In the genomic region with DNA sequence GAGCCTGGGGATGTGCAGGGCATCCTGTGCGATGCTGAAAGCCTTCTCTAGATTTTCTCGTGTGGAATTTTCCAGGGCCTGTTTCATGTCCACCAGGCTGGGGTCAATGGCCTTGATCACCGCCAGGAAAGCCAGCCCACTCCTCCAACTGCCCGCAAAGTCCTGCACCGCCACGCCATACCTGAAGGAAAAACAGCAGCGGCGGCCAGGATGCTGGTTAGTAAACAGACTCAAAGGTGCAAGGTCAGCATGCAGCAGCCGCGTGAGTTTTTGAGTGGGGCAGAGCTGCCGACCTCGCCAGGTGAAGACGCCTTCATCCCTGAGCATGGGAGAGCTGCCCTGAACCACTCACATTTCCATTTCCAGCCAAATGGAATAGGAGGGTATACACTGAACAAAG, we compare ENCODE assay signal across 19 cellular contexts. TPM values are rescaled to one million over a fixed set of nuclear protein-coding genes. Genes with fewer than 3 reads are reported as not detected.
DNase-seq lines count a peak whose midpoint lies in the region; ATAC-seq, FAIRE-seq and TF ChIP-seq lines count a peak whose summit lies in the region.
"Had no signal": no experiment of that assay in that cellular context is flagged by ENCODE, and none has a peak within 500 bp of the region (broad histone marks: within the 10 kb centered on the region; RNA-seq: fewer than 3 reads in every experiment).

No MANE protein-coding gene starts in this region.

- no peak for TF ChIP-seq POLR2A in GM12878 (IDR thresholded peaks at IDR 0.05; ENCODE audit: low read depth, low read length)

- TF ChIP-seq CTCF in GM12878 (IDR thresholded peaks at IDR 0.05 in 2 of 3, conservative IDR thresholded peaks at IDR 0.05 in 1 of 3; ENCODE audit: control insufficient read depth in 2 of 3, extremely low read depth in 1 of 3, insufficient read depth in 1 of 3, low read depth in 3 of 3, low read length in 3 of 3) (no peak), liver (IDR thresholded peaks at IDR 0.05; ENCODE audit: low read depth, low read length, missing input control) (peak; percentile 4), mesothelial cell of epicardium (IDR thresholded peaks at IDR 0.05; ENCODE audit: unreplicated experiment) (no peak)

- no peak overlapping the region for H4K12ac ChIP-seq in trophoblast cell (ENCODE audit: low read depth, low read length)

- H4K20me1 ChIP-seq in BLaER1 (no peaks in the 10 kb centered on the region), GM12878 (ENCODE audit: control insufficient read depth, insufficient read depth) (no peaks in the 10 kb centered on the region), Karpas-422 (ENCODE audit: insufficient read depth, low read depth, low read length) (no peaks in the 10 kb centered on the region)

- TF ChIP-seq RAD21 in GM12878 (IDR thresholded peaks at IDR 0.05; ENCODE audit: insufficient read depth, low read depth, low read length) (no peak), liver (IDR thresholded peaks at IDR 0.05) (peak in 1 of 2 donors; percentile 69)

- WGBS in GM12878 (ENCODE audit: insufficient coverage, insufficient replicate concordance, low lambda C conversion rate, missing lambda C conversion rate), result 95% methylated on average over 13 of the region's 13 CpGs
- WGBS in liver, result 31% methylated on average over 13 of the region's 13 CpGs
- WGBS in trophoblast cell (ENCODE audit: extremely low coverage, insufficient coverage, insufficient read length), result no CpG with 5 or more reads among the region's 13 CpGs

- H3K79me2 ChIP-seq in GM12878 (ENCODE audit: control insufficient read depth, insufficient read depth, low read length) (no peaks in the 10 kb centered on the region), trophoblast cell (ENCODE audit: control insufficient read depth, insufficient read depth, low read length, poor library complexity) (peaks cover 4% of the 10 kb centered on the region), Karpas-422 (ENCODE audit: low read length) (no peaks in the 10 kb centered on the region)

- DNase-seq in GM12878 (ENCODE audit: low read depth, low spot score), result no peak
- DNase-seq in trophoblast cell, result no peak
- DNase-seq in RKO (ENCODE audit: low spot score), result no peak
- DNase-seq in mesothelial cell of epicardium (ENCODE audit: low spot score in 2 of 2, unreplicated experiment in 2 of 2), result no peak
- DNase-seq in islet precursor cell, result no peak
- no peak for DNase-seq in Karpas-422
- DNase-seq: ACHN; BE2C; Caco-2; CD4-positive, alpha-beta T cell; DMS153; DMS79; GF-D8; H9 had no signal

- H3K4me3 ChIP-seq in BLaER1 (no peak overlapping the region), GM12878 (no peak overlapping the region), liver (ENCODE audit: low read depth in 1 of 3, low read length in 3 of 3) (no peak overlapping the region), trophoblast cell (ENCODE audit: low read depth, low read length) (no peak overlapping the region), Karpas-422 (ENCODE audit: low read length) (no peak overlapping the region)

- H2BK12ac ChIP-seq in trophoblast cell (ENCODE audit: low read length), result no peak overlapping the region

- H3K27me3 Mint-ChIP-seq in mesothelial cell of epicardium (ENCODE audit: low read depth), result no peaks in the 10 kb centered on the region
- H3K27me3 Mint-ChIP-seq: CD4-positive, alpha-beta T cell had no signal

- RAD21 ChIA-PET in GM12878 (lab: Charles Lee; ENCODE audit: unreplicated experiment), result interaction anchor here (0.7 to 2.2 kb wide), 4 partner anchors 27 to 199 kb away, joined by 3 to 12 read pairs (median 9); no protein-coding TSS in a partner anchor

- H3K27ac Mint-ChIP-seq in mesothelial cell of epicardium, result no peak overlapping the region
- H3K27ac Mint-ChIP-seq: CD4-positive, alpha-beta T cell; H9 had no signal

- H2BK120ac ChIP-seq in trophoblast cell (ENCODE audit: insufficient read depth, low read length, poor library complexity), result peak overlapping the region; percentile 48

- no peak overlapping the region for H3K27ac ChIP-seq in BLaER1
- H3K27ac ChIP-seq in GM12878 (ENCODE audit: control insufficient read depth, insufficient read depth), result no peak overlapping the region
- peak overlapping the region; percentile 73 to 84 for H3K27ac ChIP-seq in liver (ENCODE audit: low read depth in 1 of 2, low read length in 2 of 2)
- H3K27ac ChIP-seq in trophoblast cell (ENCODE audit: low read depth, low read length), result peak overlapping the region; percentile 41
- no peak overlapping the region for H3K27ac ChIP-seq in Karpas-422 (ENCODE audit: low read length)
- H3K27ac ChIP-seq: C4-2B had no signal

- in situ Hi-C loops in GM12878 (cut with MboI), result no loop called here

- POLR2A ChIA-PET in GM12878 (lab: Charles Lee), result no interaction called here

- no peak overlapping the region for H2BK5ac ChIP-seq in trophoblast cell (ENCODE audit: low read depth, low read length, poor library complexity)

- H3K4ac ChIP-seq in trophoblast cell (ENCODE audit: low read depth, low read length), result no peak overlapping the region

- H3K9ac ChIP-seq in BLaER1, result no peak overlapping the region
- no peak overlapping the region for H3K9ac ChIP-seq in GM12878 (ENCODE audit: control insufficient read depth, insufficient read depth, low read length)
- peak overlapping the region in 1 of 2 donors; percentile 33 for H3K9ac ChIP-seq in liver (ENCODE audit: low read depth in 1 of 2, low read length in 2 of 2)
- no peak overlapping the region for H3K9ac ChIP-seq in trophoblast cell (ENCODE audit: low read length)
- H3K9ac ChIP-seq in Karpas-422 (ENCODE audit: low read length), result no peak overlapping the region

- CTCF ChIA-PET in GM12878 (lab: Yijun Ruan, JAX), result interaction anchor here (1.0 to 1.3 kb wide), 4 partner anchors 25 to 117 kb away, joined by 3 to 4 read pairs (median 3); no protein-coding TSS in a partner anchor

- H2AFZ ChIP-seq in GM12878 (ENCODE audit: control insufficient read depth, low read depth, low read length) (no peak overlapping the region), trophoblast cell (ENCODE audit: insufficient read depth, low read length, poor library complexity) (no peak overlapping the region), Karpas-422 (ENCODE audit: low read length) (no peak overlapping the region)

- no peak overlapping the region for H3K4me3 Mint-ChIP-seq in mesothelial cell of epicardium
- H3K4me3 Mint-ChIP-seq: CD4-positive, alpha-beta T cell; H9 had no signal

- ATAC-seq in GM12878, result no peak

- H4K8ac ChIP-seq in trophoblast cell (ENCODE audit: low read depth, low read length), result no peak overlapping the region

- H3K18ac ChIP-seq in trophoblast cell (ENCODE audit: low read length), result no peak overlapping the region

- H3K36me3 ChIP-seq in BLaER1 (no peaks in the 10 kb centered on the region), GM12878 (ENCODE audit: control insufficient read depth in 2 of 2, insufficient read depth in 2 of 2, low read length in 1 of 2) (no peaks in the 10 kb centered on the region), liver (ENCODE audit: control insufficient read depth in 4 of 4, insufficient read depth in 3 of 4, low read depth in 1 of 4, low read length in 3 of 4) (peaks cover 0 to 7% (median 3%) of the 10 kb centered on the region in 4 donors), trophoblast cell (ENCODE audit: control insufficient read depth in 1 of 2, insufficient read depth in 2 of 2, low read length in 2 of 2) (no peaks in the 10 kb centered on the region), Karpas-422 (ENCODE audit: insufficient read depth, low read length) (peaks cover 59% of the 10 kb centered on the region)
- H3K36me3 ChIP-seq: BE2C had no signal

- SMC1A ChIA-PET in GM12878 (lab: Charles Lee; ENCODE audit: uncharacterized antibody, unreplicated experiment), result interaction anchor here (1.0 to 3.6 kb wide), 7 partner anchors 9 to 117 kb away, joined by 3 to 18 read pairs (median 5); no protein-coding TSS in a partner anchor

- H3K9me3 Mint-ChIP-seq in mesothelial cell of epicardium, result peaks cover 4% of the 10 kb centered on the region
- H3K9me3 Mint-ChIP-seq: CD4-positive, alpha-beta T cell had no signal

- H2AK5ac ChIP-seq in trophoblast cell (ENCODE audit: low read length), result no peak overlapping the region

- peaks cover 53% of the 10 kb centered on the region for H3K36me3 Mint-ChIP-seq in mesothelial cell of epicardium

- no peaks in the 10 kb centered on the region for H3K9me2 ChIP-seq in Karpas-422 (replicated peaks; ENCODE audit: insufficient read depth, low read length)

- H4K91ac ChIP-seq in trophoblast cell (ENCODE audit: low read depth, low read length), result no peak overlapping the region

- peaks cover 14% of the 10 kb centered on the region for H3K4me1 Mint-ChIP-seq in mesothelial cell of epicardium
- H3K4me1 Mint-ChIP-seq: H9 had no signal

- H3K9me3 ChIP-seq in BLaER1 (peaks cover 33% of the 10 kb centered on the region), GM12878 (replicated peaks; ENCODE audit: control insufficient read depth, insufficient read depth, low read length) (peaks cover 2% of the 10 kb centered on the region; the same call in 2 of the 3 replicates), liver (ENCODE audit: control insufficient read depth in 4 of 4, low read length in 3 of 4) (no peaks in the 10 kb centered on the region), trophoblast cell (ENCODE audit: insufficient read depth, low read depth, low read length) (no peaks in the 10 kb centered on the region), Karpas-422 (ENCODE audit: low read length) (no peaks in the 10 kb centered on the region)
- H3K9me3 ChIP-seq: BE2C had no signal

- H3K23ac ChIP-seq in trophoblast cell (ENCODE audit: low read length), result no peak overlapping the region

- H3K4me1 ChIP-seq in BLaER1 (peaks cover 76% of the 10 kb centered on the region), GM12878 (ENCODE audit: control insufficient read depth, insufficient read depth, low read length) (peaks cover 25% of the 10 kb centered on the region), liver (ENCODE audit: control insufficient read depth in 4 of 4, insufficient read depth in 4 of 4, low read length in 3 of 4) (peaks cover 9 to 31% (median 25%) of the 10 kb centered on the region in 4 donors), trophoblast cell (ENCODE audit: control insufficient read depth in 1 of 2, insufficient read depth in 2 of 2, low read length in 2 of 2) (peaks cover 17 to 25% of the 10 kb centered on the region in 2 experiments), Karpas-422 (ENCODE audit: low read length) (peaks cover 2% of the 10 kb centered on the region)

- no peak for FAIRE-seq in GM12878 (lab: Jason Lieb, UNC)
- FAIRE-seq: D721Med, H1 had no signal

- intact Hi-C loops in GM12878 (cut with micrococcal nuclease; ENCODE audit: unreplicated experiment), result loop anchor here (5.0 kb wide), 1 partner anchor 117 kb away; no protein-coding TSS in a partner anchor

- peaks cover 26% of the 10 kb centered on the region for H3K79me1 ChIP-seq in trophoblast cell (ENCODE audit: low read length)

- H3K27me3 ChIP-seq in BLaER1, result no peaks in the 10 kb centered on the region
- H3K27me3 ChIP-seq in GM12878 (replicated peaks in 1 of 2; ENCODE audit: control insufficient read depth in 2 of 2, insufficient read depth in 2 of 2, low read length in 1 of 2), result no peaks in the 10 kb centered on the region
- no peaks in the 10 kb centered on the region for H3K27me3 ChIP-seq in liver (ENCODE audit: control insufficient read depth in 4 of 4, insufficient read depth in 4 of 4, low read length in 3 of 4)
- H3K27me3 ChIP-seq in trophoblast cell (ENCODE audit: insufficient read depth, low read length), result no peaks in the 10 kb centered on the region
- H3K27me3 ChIP-seq in Karpas-422 (ENCODE audit: low read length), result no peaks in the 10 kb centered on the region
- H3K27me3 ChIP-seq: BE2C had no signal

- no peak for TF ChIP-seq EP300 in GM12878 (IDR thresholded peaks at IDR 0.05; ENCODE audit: borderline replicate concordance in 1 of 2, control insufficient read depth in 1 of 2, low read depth in 2 of 2, low read length in 2 of 2)

- H3K14ac ChIP-seq in trophoblast cell (ENCODE audit: low read length), result peak overlapping the region; percentile 10

- 0 out of 2 replicates have a peak overlapping the region, but pooled peaks have one; percentile 4 for H3K4me2 ChIP-seq in BLaER1
- H3K4me2 ChIP-seq in GM12878 (ENCODE audit: control insufficient read depth, insufficient read depth), result no peak overlapping the region
- no peak overlapping the region for H3K4me2 ChIP-seq in trophoblast cell (ENCODE audit: low read length)
- no peak overlapping the region for H3K4me2 ChIP-seq in Karpas-422 (ENCODE audit: low read depth, low read length, poor library complexity, severe bottlenecking)

- no TSS peak for BruUV-seq in GM12878 (replicated peaks; lab: Mats Ljungman, UMichigan)

RNA-seq across cellular contexts. Expression of gene DICER1, which starts 53.4 kb away (rescaled TPM):
- total RNA-seq in GM12878 (2013; cell fraction: nucleolus; rRNA removed), result 246 and 321 TPM in 2 replicates
- total RNA-seq in GM12878 (2014; rRNA removed) (69.4 and 86.8 TPM in 2 replicates), GM12878 (2014; rRNA removed; fragmentation: Illumina TruSeq; extraction: Trizol) (42.8 and 46.1 TPM in 2 replicates), GM12878 (2021) (47.9 and 51.9 TPM in 2 replicates), liver (10 to 100 TPM; 29.8 to 43.6 TPM), mesothelial cell of epicardium (148 to 155 TPM (median 155 TPM) in 3 replicates)
- polyA plus RNA-seq in GM12878 (2011; ENCODE audit: low read depth), result 19.6 TPM
- polyA plus RNA-seq in GM12878 (2011; rRNA removed) (70.8 and 85.7 TPM in 2 replicates), GM12878 (2014; fragmentation: Illumina TruSeq; extraction: Trizol) (43.1 and 43.6 TPM in 2 replicates), GM12878 (2014; fragmentation: Nextera tagmentation; extraction: Ambion mirVana) (1 to 10 TPM; 6.8 to 9.8 TPM), GM12878 (2014; rRNA removed) (22.2 and 28.7 TPM in 2 replicates), GM12878 (2016; fragmentation: Nextera tagmentation; extraction: Ambion mirVana) (10 to 100 TPM; 29.2 to 31.4 TPM), liver (10 to 100 TPM in 1 of 2 donors, 1 to 10 TPM in 1; 7.5 to 10.8 TPM)
- polyA plus RNA-seq in GM12878 (2011; cell fraction: cytosol; rRNA removed), result 26.8 and 32.2 TPM in 2 replicates
- polyA plus RNA-seq in GM12878 (2011; cell fraction: nucleus; rRNA removed), result 67.8 and 75.4 TPM in 2 replicates
- polyA plus RNA-seq in GM12878 (2012), result 18.2 and 18.4 TPM in 2 replicates
- polyA minus RNA-seq in GM12878 (2011; rRNA and poly(A)+ RNA removed), result 83.1 and 96.8 TPM in 2 replicates
- 27.8 and 30.6 TPM in 2 replicates for polyA minus RNA-seq in GM12878 (2011; cell fraction: cytosol; rRNA and poly(A)+ RNA removed)
- 89.8 and 92.1 TPM in 2 replicates for polyA minus RNA-seq in GM12878 (2011; cell fraction: nucleus; rRNA and poly(A)+ RNA removed)
- polyA plus RNA-seq in trophoblast cell (2013), result 91.5 and 95.6 TPM in 2 replicates
- 117 and 314 TPM in 2 replicates for total RNA-seq in Karpas-422 (2014; rRNA removed; shearing (Covaris generic); ENCODE audit: low replicate concordance)

Comparison
In these comparisons a context has a peak if more than half of its experiments do, and no peak if none do; other contexts are left out.
1. H3K27ac ChIP-seq: peak in liver (2 of 2) and trophoblast cell (single experiment); none in BLaER1 (single experiment), GM12878 (single experiment) and Karpas-422 (single experiment).